Comparison of ENCODE assay signal across 23 cellular contexts in genomic region chr5:10423009-10423408, GRCh38. TPM values are rescaled to one million over a fixed set of nuclear protein-coding genes. Genes with fewer than 3 reads are reported as not detected.
DNase-seq lines count a peak whose midpoint lies in the region; ATAC-seq and TF ChIP-seq lines count a peak whose summit lies in the region.
"Had no signal": no experiment of that assay in that cellular context is flagged by ENCODE, and none has a peak within 500 bp of the region (broad histone marks: within the 10 kb centered on the region; RNA-seq: fewer than 3 reads in every experiment).

No MANE protein-coding gene starts in this region.

- no peaks in the 10 kb centered on the region for H3F3A ChIP-seq in neural progenitor cell (ENCODE audit: low read depth)

- DNase-seq in activated T-cell treated with anti-CD3 and anti-CD28 coated beads, Interleukin-2, amount 50 U/mL, for 24 hours: no peak
- no peak for DNase-seq in activated T-cell treated with anti-CD3 and anti-CD28 coated beads, Interleukin-2, amount 50 U/mL, for 72 hours
- DNase-seq in NOMO-1 treated with dmso at 0.1 percent for 144 hours (lab: John Stamatoyannopoulos, UW; ENCODE audit: unreplicated experiment) (peak; percentile 52), neural progenitor cell (ENCODE audit: low spot score) (no peak), mesenchymal stem cell (no peak)
- DNase-seq: activated CD4-positive, alpha-beta memory T cell treated with anti-CD3 and anti-CD28 coated beads for 36 hours; activated naive CD4-positive, alpha-beta T cell treated with Interleukin-2 at 50 U/mL for 16 hours; cortex of kidney; foreskin keratinocyte; hippocampal formation; kidney glomerular epithelial cell; NCI-H187; stimulated activated CD4-positive, alpha-beta T cell treated with anti-CD3 and anti-CD28 coated beads, Interleukin-4, amount 100 ng/mL, for 24 hours; WERI-Rb-1 had no signal

- H3K4me1 Mint-ChIP-seq in activated T-cell treated with anti-CD3 and anti-CD28 coated beads, Interleukin-2, amount 50 U/mL, for 24 hours (ENCODE audit: low read depth): peaks cover 49% of the 10 kb centered on the region
- peaks cover 49% of the 10 kb centered on the region for H3K4me1 Mint-ChIP-seq in activated T-cell treated with anti-CD3 and anti-CD28 coated beads, Interleukin-2, amount 50 U/mL, for 72 hours (ENCODE audit: low read depth)
- peaks cover 36% of the 10 kb centered on the region for H3K4me1 Mint-ChIP-seq in dendritic cell treated with granulocyte-macrophage colony-stimulating factor and Interleukin-4, amounts not matched to agents 40 ng/mL and 50 ng/mL, for 4 days (ENCODE audit: low read depth)
- no peaks in the 10 kb centered on the region for H3K4me1 Mint-ChIP-seq in neural progenitor cell

- H3K4me3 Mint-ChIP-seq in activated T-cell treated with anti-CD3 and anti-CD28 coated beads, Interleukin-2, amount 50 U/mL, for 24 hours: no peak overlapping the region
- H3K4me3 Mint-ChIP-seq in activated T-cell treated with anti-CD3 and anti-CD28 coated beads, Interleukin-2, amount 50 U/mL, for 72 hours: no peak overlapping the region
- no peak overlapping the region for H3K4me3 Mint-ChIP-seq in dendritic cell treated with granulocyte-macrophage colony-stimulating factor and Interleukin-4, amounts not matched to agents 40 ng/mL and 50 ng/mL, for 4 days
- H3K4me3 Mint-ChIP-seq in neural progenitor cell: no peak overlapping the region
- H3K4me3 Mint-ChIP-seq: activated CD4-positive, alpha-beta memory T cell treated with anti-CD3 and anti-CD28 coated beads for 36 hours; neural crest cell; T-helper 1 cell treated with Interleukin-12 subunit alpha and Interleukin-12 subunit beta and Interleukin-4 antibody, amounts not matched to agents 30 μg/mL and 1 μg/mL, for 36 hours had no signal

- H2AK5ac ChIP-seq in mesenchymal stem cell (ENCODE audit: low read length, severe bottlenecking): no peak overlapping the region

- peaks cover 99% of the 10 kb centered on the region for H3K36me3 Mint-ChIP-seq in activated T-cell treated with anti-CD3 and anti-CD28 coated beads, Interleukin-2, amount 50 U/mL, for 24 hours (ENCODE audit: low read depth)
- peaks cover 20 to 53% of the 10 kb centered on the region in 2 donors for H3K36me3 Mint-ChIP-seq in activated T-cell treated with anti-CD3 and anti-CD28 coated beads, Interleukin-2, amount 50 U/mL, for 72 hours (ENCODE audit: insufficient read depth in 2 of 2)
- peaks cover 88% of the 10 kb centered on the region for H3K36me3 Mint-ChIP-seq in dendritic cell treated with granulocyte-macrophage colony-stimulating factor and Interleukin-4, amounts not matched to agents 40 ng/mL and 50 ng/mL, for 4 days (ENCODE audit: low read depth)
- peaks cover 45% of the 10 kb centered on the region for H3K36me3 Mint-ChIP-seq in neural progenitor cell

- H2AFZ ChIP-seq in neural progenitor cell (replicated peaks): no peak overlapping the region
- no peak overlapping the region for H2AFZ ChIP-seq in mesenchymal stem cell (ENCODE audit: low read depth, low read length)

- H3K18ac ChIP-seq in mesenchymal stem cell (ENCODE audit: low read depth in 1 of 2, low read length in 2 of 2): no peak overlapping the region

- H3K9me3 Mint-ChIP-seq in activated T-cell treated with anti-CD3 and anti-CD28 coated beads, Interleukin-2, amount 50 U/mL, for 24 hours: no peaks in the 10 kb centered on the region
- H3K9me3 Mint-ChIP-seq in activated T-cell treated with anti-CD3 and anti-CD28 coated beads, Interleukin-2, amount 50 U/mL, for 72 hours: no peaks in the 10 kb centered on the region
- H3K9me3 Mint-ChIP-seq in dendritic cell treated with granulocyte-macrophage colony-stimulating factor and Interleukin-4, amounts not matched to agents 40 ng/mL and 50 ng/mL, for 4 days: no peaks in the 10 kb centered on the region
- no peaks in the 10 kb centered on the region for H3K9me3 Mint-ChIP-seq in neural progenitor cell
- H3K9me3 Mint-ChIP-seq: activated CD4-positive, alpha-beta memory T cell treated with anti-CD3 and anti-CD28 coated beads for 36 hours; neural crest cell; T-helper 1 cell treated with Interleukin-12 subunit alpha and Interleukin-12 subunit beta and Interleukin-4 antibody, amounts not matched to agents 30 μg/mL and 1 μg/mL, for 36 hours had no signal

- no peak overlapping the region for H3K4ac ChIP-seq in mesenchymal stem cell (ENCODE audit: low read depth in 1 of 2, low read length in 2 of 2)

- peaks cover 32% of the 10 kb centered on the region for H3K79me1 ChIP-seq in mesenchymal stem cell (replicated peaks; ENCODE audit: low read length, poor library complexity, severe bottlenecking)

- no peak overlapping the region for H2BK120ac ChIP-seq in mesenchymal stem cell (ENCODE audit: low read depth, low read length)

- H3K4me3 ChIP-seq in neural progenitor cell: no peak overlapping the region
- H3K4me3 ChIP-seq in mesenchymal stem cell (ENCODE audit: insufficient read depth in 1 of 2, low read depth in 1 of 2, low read length in 2 of 2): no peak overlapping the region
- H3K4me3 ChIP-seq: smooth muscle cell had no signal

- no peaks in the 10 kb centered on the region for H4K20me1 ChIP-seq in neural progenitor cell (ENCODE audit: low read depth)

- no peak overlapping the region for H2BK15ac ChIP-seq in mesenchymal stem cell (ENCODE audit: low read depth, poor library complexity, severe bottlenecking)

- H2BK5ac ChIP-seq in mesenchymal stem cell (ENCODE audit: low read depth, low read length, poor library complexity, severe bottlenecking): no peak overlapping the region

- H3K79me2 ChIP-seq in neural progenitor cell (ENCODE audit: low read depth): no peaks in the 10 kb centered on the region

- no peak overlapping the region for H3K14ac ChIP-seq in mesenchymal stem cell (ENCODE audit: low read length in 2 of 2)

- peak overlapping the region; percentile 53 for H3K27ac Mint-ChIP-seq in activated T-cell treated with anti-CD3 and anti-CD28 coated beads, Interleukin-2, amount 50 U/mL, for 24 hours
- H3K27ac Mint-ChIP-seq in activated T-cell treated with anti-CD3 and anti-CD28 coated beads, Interleukin-2, amount 50 U/mL, for 72 hours: no peak overlapping the region
- H3K27ac Mint-ChIP-seq in dendritic cell treated with granulocyte-macrophage colony-stimulating factor and Interleukin-4, amounts not matched to agents 40 ng/mL and 50 ng/mL, for 4 days: peak overlapping the region; percentile 75
- no peak overlapping the region for H3K27ac Mint-ChIP-seq in neural progenitor cell
- H3K27ac Mint-ChIP-seq: activated CD4-positive, alpha-beta memory T cell treated with anti-CD3 and anti-CD28 coated beads for 36 hours; T-helper 1 cell treated with Interleukin-12 subunit alpha and Interleukin-12 subunit beta and Interleukin-4 antibody, amounts not matched to agents 30 μg/mL and 1 μg/mL, for 36 hours had no signal

- no peak for ATAC-seq in activated T-cell treated with anti-CD3 and anti-CD28 coated beads, Interleukin-2, amount 50 U/mL, for 72 hours (replicated peaks in 1 of 2)
- ATAC-seq in HG02885 (IDR thresholded peaks at IDR 0.05; ENCODE audit: poor library complexity, unreplicated experiment) (no peak), HG03565 (IDR thresholded peaks at IDR 0.05; ENCODE audit: unreplicated experiment) (no peak)
- ATAC-seq: foreskin keratinocyte, Right ventricle myocardium inferior had no signal

- H3K27me3 ChIP-seq in neural progenitor cell (no peaks in the 10 kb centered on the region), mesenchymal stem cell (ENCODE audit: control insufficient read depth in 1 of 2, insufficient read depth in 1 of 2, low read length in 2 of 2) (no peaks in the 10 kb centered on the region)
- H3K27me3 ChIP-seq: foreskin keratinocyte had no signal

- H3K9me3 ChIP-seq in neural progenitor cell (ENCODE audit: low read depth): no peaks in the 10 kb centered on the region
- H3K9me3 ChIP-seq in mesenchymal stem cell (ENCODE audit: control insufficient read depth, low read length): no peaks in the 10 kb centered on the region

- H3K27ac ChIP-seq in neural progenitor cell (peak overlapping the region; percentile 14), mesenchymal stem cell (ENCODE audit: low read length, poor library complexity, severe bottlenecking) (no peak overlapping the region)
- H3K27ac ChIP-seq: 22Rv1, epithelial cell of prostate, foreskin keratinocyte, WERI-Rb-1 had no signal

- H3K27me3 Mint-ChIP-seq in activated T-cell treated with anti-CD3 and anti-CD28 coated beads, Interleukin-2, amount 50 U/mL, for 24 hours: no peaks in the 10 kb centered on the region
- H3K27me3 Mint-ChIP-seq in activated T-cell treated with anti-CD3 and anti-CD28 coated beads, Interleukin-2, amount 50 U/mL, for 72 hours (ENCODE audit: low read depth): no peaks in the 10 kb centered on the region
- no peaks in the 10 kb centered on the region for H3K27me3 Mint-ChIP-seq in dendritic cell treated with granulocyte-macrophage colony-stimulating factor and Interleukin-4, amounts not matched to agents 40 ng/mL and 50 ng/mL, for 4 days
- no peaks in the 10 kb centered on the region for H3K27me3 Mint-ChIP-seq in neural progenitor cell (ENCODE audit: insufficient read depth, low read depth)
- H3K27me3 Mint-ChIP-seq: activated CD4-positive, alpha-beta memory T cell treated with anti-CD3 and anti-CD28 coated beads for 36 hours had no signal

- 71% methylated on average over 2 of the region's 3 CpGs for WGBS in mesenchymal stem cell

- H3K23ac ChIP-seq in mesenchymal stem cell (ENCODE audit: low read length in 2 of 2): no peak overlapping the region

- no peaks in the 10 kb centered on the region for H3K4me1 ChIP-seq in neural progenitor cell
- H3K4me1 ChIP-seq in mesenchymal stem cell (ENCODE audit: control insufficient read depth, insufficient read depth, low read depth, low read length): peaks cover 4% of the 10 kb centered on the region
- H3K4me1 ChIP-seq: foreskin keratinocyte had no signal

- H4K8ac ChIP-seq in mesenchymal stem cell (ENCODE audit: low read length): no peak overlapping the region

- H3K4me2 ChIP-seq in neural progenitor cell: no peak overlapping the region
- no peak overlapping the region for H3K4me2 ChIP-seq in mesenchymal stem cell (ENCODE audit: low read length, poor library complexity, severe bottlenecking)
- H3K4me2 ChIP-seq: smooth muscle cell had no signal

- intact Hi-C loops in dendritic cell treated with granulocyte-macrophage colony-stimulating factor and Interleukin-4, amounts not matched to agents 40 ng/mL and 50 ng/mL, for 4 days (cut with micrococcal nuclease): loop anchor here (2.0 to 5.0 kb wide), 2 partner anchors 56 to 138 kb away; no protein-coding TSS in a partner anchor

- H3K36me3 ChIP-seq in neural progenitor cell: peaks cover 18% of the 10 kb centered on the region
- H3K36me3 ChIP-seq in mesenchymal stem cell (ENCODE audit: control insufficient read depth in 1 of 2, insufficient read depth in 2 of 2, low read depth in 1 of 2, low read length in 2 of 2): peaks cover 21 to 93% of the 10 kb centered on the region in 2 experiments

- no peak overlapping the region for H2BK12ac ChIP-seq in mesenchymal stem cell (ENCODE audit: low read length in 2 of 2)

- H4K91ac ChIP-seq in mesenchymal stem cell (ENCODE audit: low read length): no peak overlapping the region

- H3K9ac ChIP-seq in neural progenitor cell: no peak overlapping the region
- no peak overlapping the region for H3K9ac ChIP-seq in mesenchymal stem cell (ENCODE audit: low read length)

- no peak for TF ChIP-seq CTCF in neural progenitor cell (IDR thresholded peaks at IDR 0.05)

RNA-seq across cellular contexts. Expression of gene ROPN1L, which starts 18.7 kb away (rescaled TPM):
- under 1 TPM; 0.26 to 0.58 TPM for total RNA-seq in activated T-cell treated with anti-CD3 and anti-CD28 coated beads, Interleukin-2, amount 50 U/mL, for 72 hours
- total RNA-seq in neural progenitor cell (ENCODE audit: low replicate concordance): 0.22 TPM in 1 of 2 replicates, not detected in the other
- 0.43 TPM for polyA plus RNA-seq in mesenchymal stem cell (2013, experiment 1 of 2)
- 0.29 TPM for polyA plus RNA-seq in mesenchymal stem cell (2013, experiment 2 of 2)
- total RNA-seq: activated CD4-positive, alpha-beta memory T cell treated with anti-CD3 and anti-CD28 coated beads for 36 hours; Right ventricle myocardium inferior had no signal
- polyA plus RNA-seq: smooth muscle cell had no signal

Comparison
In these comparisons a context has a peak if more than half of its experiments do, and no peak if none do; other contexts are left out.
1. H3K27ac Mint-ChIP-seq: peak in activated T-cell treated with anti-CD3 and anti-CD28 coated beads, Interleukin-2, amount 50 U/mL, for 24 hours (single experiment) and dendritic cell treated with granulocyte-macrophage colony-stimulating factor and Interleukin-4, amounts not matched to agents 40 ng/mL and 50 ng/mL, for 4 days (single experiment); none in activated T-cell treated with anti-CD3 and anti-CD28 coated beads, Interleukin-2, amount 50 U/mL, for 72 hours (single experiment) and neural progenitor cell (single experiment).